In genomic region chr1:151579436-151580225, GRCh38 we compare ENCODE assay signal across 18 cellular contexts.
DNase-seq lines count a peak whose midpoint lies in the region; ATAC-seq and TF ChIP-seq lines count a peak whose summit lies in the region.
"Had no signal": no experiment of that assay in that cellular context is flagged by ENCODE, and none has a peak within 500 bp of the region (broad histone marks: within the 10 kb centered on the region; RNA-seq: fewer than 3 reads in every experiment).

No MANE protein-coding gene starts in this region.

- ATAC-seq in GM19328 (IDR thresholded peaks at IDR 0.05; ENCODE audit: unreplicated experiment) = no peak
- ATAC-seq: natural killer cell treated with Interleukin-12 subunit alpha and Interleukin-12 subunit beta and Interleukin-15 and Interleukin-18, amount 100 ng/mL, for 72 hours had no signal

- no peak for TF ChIP-seq CTCF in GM10266 (IDR thresholded peaks at IDR 0.05; ENCODE audit: control insufficient read depth, insufficient read depth, low read depth, missing control alignments)

- DNase-seq in ELR (ENCODE audit: low read depth) (peak; percentile 70), NCI-H226 (peak; percentile 83), epithelial cell of prostate (ENCODE audit: low read depth, low spot score) (no peak), non-pigmented ciliary epithelial cell (ENCODE audit: low read depth) (peak; percentile 42), cortex of kidney (lab: John Stamatoyannopoulos, UW) (no peak), GM10266 (ENCODE audit: extremely low spot score) (no peak), NCI-H748 (lab: John Stamatoyannopoulos, UW; ENCODE audit: unreplicated experiment) (no peak)
- DNase-seq: activated CD4-positive, alpha-beta T cell treated with anti-CD3 and anti-CD28 coated beads for 4 hours; activated naive CD8-positive, alpha-beta T cell treated with anti-CD3 and anti-CD28 coated beads, Interleukin-2, amount 10 ng/mL, durations not matched to agents 7 days and 5 days; activated T-cell treated with anti-CD3 and anti-CD28 coated beads, Interleukin-2, amount 50 U/mL, for 1 hour; CD4-positive, alpha-beta memory T cell; KG1; NCI-H187; NCI-H526; retina; transverse colon had no signal

- H3K27ac ChIP-seq in epithelial cell of prostate = peak overlapping the region; percentile 48
- H3K27ac ChIP-seq: transverse colon had no signal

Comparison
In these comparisons a context has a peak if more than half of its experiments do, and no peak if none do; other contexts are left out.
1. DNase-seq: peak in ELR (single experiment), NCI-H226 (single experiment) and non-pigmented ciliary epithelial cell (single experiment); none in epithelial cell of prostate (single experiment), cortex of kidney (single experiment), GM10266 (single experiment) and NCI-H748 (single experiment).